Comparison of ENCODE assay signal across 1 cellular context in the genomic region with DNA sequence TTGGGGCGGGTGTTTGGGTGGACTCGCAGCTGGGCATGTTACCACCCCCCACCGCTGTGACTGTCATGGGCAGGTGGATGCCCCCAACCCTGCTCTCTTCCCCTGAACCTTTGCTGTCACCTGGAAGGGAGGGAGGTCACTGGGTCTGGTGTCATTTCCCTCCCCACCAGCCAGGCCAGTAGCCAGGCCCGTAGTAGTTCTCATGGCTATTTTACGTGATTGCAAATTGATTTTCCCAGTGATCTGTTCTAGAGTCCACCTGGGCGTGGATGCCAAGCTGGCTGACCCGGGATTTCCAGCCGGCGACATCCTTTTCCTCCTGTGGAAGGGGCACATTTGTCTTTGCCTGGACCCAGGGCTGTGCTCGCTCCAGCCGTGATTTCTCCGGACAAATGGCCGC.
TF ChIP-seq lines count a peak whose summit lies in the region.

No MANE protein-coding gene starts in this region.

TF ChIP-seq in HepG2, 621 proteins besides CTCF, POLR2A, EP300 and RAD21 (continued from another document):
- TF ChIP-seq, protein P1, sequence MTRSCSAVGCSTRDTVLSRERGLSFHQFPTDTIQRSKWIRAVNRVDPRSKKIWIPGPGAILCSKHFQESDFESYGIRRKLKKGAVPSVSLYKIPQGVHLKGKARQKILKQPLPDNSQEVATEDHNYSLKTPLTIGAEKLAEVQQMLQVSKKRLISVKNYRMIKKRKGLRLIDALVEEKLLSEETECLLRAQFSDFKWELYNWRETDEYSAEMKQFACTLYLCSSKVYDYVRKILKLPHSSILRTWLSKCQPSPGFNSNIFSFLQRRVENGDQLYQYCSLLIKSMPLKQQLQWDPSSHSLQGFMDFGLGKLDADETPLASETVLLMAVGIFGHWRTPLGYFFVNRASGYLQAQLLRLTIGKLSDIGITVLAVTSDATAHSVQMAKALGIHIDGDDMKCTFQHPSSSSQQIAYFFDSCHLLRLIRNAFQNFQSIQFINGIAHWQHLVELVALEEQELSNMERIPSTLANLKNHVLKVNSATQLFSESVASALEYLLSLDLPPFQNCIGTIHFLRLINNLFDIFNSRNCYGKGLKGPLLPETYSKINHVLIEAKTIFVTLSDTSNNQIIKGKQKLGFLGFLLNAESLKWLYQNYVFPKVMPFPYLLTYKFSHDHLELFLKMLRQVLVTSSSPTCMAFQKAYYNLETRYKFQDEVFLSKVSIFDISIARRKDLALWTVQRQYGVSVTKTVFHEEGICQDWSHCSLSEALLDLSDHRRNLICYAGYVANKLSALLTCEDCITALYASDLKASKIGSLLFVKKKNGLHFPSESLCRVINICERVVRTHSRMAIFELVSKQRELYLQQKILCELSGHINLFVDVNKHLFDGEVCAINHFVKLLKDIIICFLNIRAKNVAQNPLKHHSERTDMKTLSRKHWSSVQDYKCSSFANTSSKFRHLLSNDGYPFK (CRISPR knock-in tag; IDR thresholded peaks at IDR 0.05; ENCODE audit: borderline replicate concordance), result no peak
- TF ChIP-seq HOMEZ (CRISPR knock-in tag; IDR thresholded peaks at IDR 0.05; ENCODE audit: low read depth) (no peak), SIN3B (IDR thresholded peaks at IDR 0.05; ENCODE audit: low read length) (no peak), EEA1 (CRISPR knock-in tag; IDR thresholded peaks at IDR 0.05; ENCODE audit: borderline replicate concordance) (no peak), IRF2 (CRISPR knock-in tag; IDR thresholded peaks at IDR 0.05) (no peak), SIX1 (CRISPR knock-in tag; IDR thresholded peaks at IDR 0.05; ENCODE audit: borderline replicate concordance) (no peak), SMARCE1 (IDR thresholded peaks at IDR 0.05; ENCODE audit: borderline replicate concordance) (no peak), SUZ12 (IDR thresholded peaks at IDR 0.05; ENCODE audit: low read depth, low read length) (no peak)
